ENCODE assay signal across 14 cellular contexts in the genomic region with DNA sequence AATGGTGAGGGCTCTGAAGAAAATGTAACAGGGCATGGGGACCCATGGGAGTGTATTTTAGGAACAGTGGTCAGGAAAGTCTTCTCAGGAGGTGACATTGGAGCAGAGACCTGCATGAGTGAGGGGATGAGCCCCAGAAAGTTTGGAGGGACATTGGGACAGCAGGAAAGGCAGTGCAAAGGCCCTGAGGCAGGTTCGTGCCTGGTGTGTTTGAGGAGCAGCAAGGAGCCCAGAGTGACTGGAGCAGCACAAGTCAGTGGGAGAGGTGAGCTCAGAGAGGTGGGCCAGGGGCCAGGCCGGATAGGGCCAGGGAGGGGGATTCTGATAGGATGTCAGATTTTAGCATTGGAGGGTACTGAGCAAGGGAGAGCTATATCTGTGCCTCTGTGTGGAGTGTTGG.
DNase-seq lines count a peak whose midpoint lies in the region; ATAC-seq and TF ChIP-seq lines count a peak whose summit lies in the region.
"Had no signal": no experiment of that assay in that cellular context is flagged by ENCODE, and none has a peak within 500 bp of the region (broad histone marks: within the 10 kb centered on the region; RNA-seq: fewer than 3 reads in every experiment).

No MANE protein-coding gene starts in this region.

- intact Hi-C loops in HCT116 (cut with micrococcal nuclease) (no loop called here), MCF 10A (cut with micrococcal nuclease) (no loop called here), A673 (cut with micrococcal nuclease; ENCODE audit: unreplicated experiment) (no loop called here)

- WGBS in liver, result 73% methylated on average over 2 of the region's 2 CpGs

- CTCF ChIA-PET in HCT116 (lab: Charles Lee) (interaction anchor here (1.1 kb wide), 1 partner anchor 9 kb away, joined by 3 read pairs; no protein-coding TSS in a partner anchor), MCF 10A (lab: Yijun Ruan, JAX) (no interaction called here), A673 (lab: Charles Lee) (interaction anchor here (1.2 kb wide), 1 partner anchor 8 kb away, joined by 5 read pairs; no protein-coding TSS in a partner anchor)

- TF ChIP-seq CTCF in HCT116 (IDR thresholded peaks at IDR 0.05 in 2 of 3, conservative IDR thresholded peaks at IDR 0.05 in 1 of 3; ENCODE audit: borderline replicate concordance in 1 of 3, insufficient read depth in 1 of 3, low read depth in 2 of 3, low read length in 2 of 3) (no peak), MCF 10A (IDR thresholded peaks at IDR 0.05; ENCODE audit: unreplicated experiment) (no peak), liver (IDR thresholded peaks at IDR 0.05; ENCODE audit: low read depth, low read length, missing input control) (no peak), foreskin keratinocyte (conservative IDR thresholded peaks at IDR 0.05) (no peak), A673 (conservative IDR thresholded peaks at IDR 0.05; ENCODE audit: low read depth, low read length) (no peak)

- peaks cover 0 to 9% of the 10 kb centered on the region in 2 experiments; a peak in 1 of 4 replicates for H3K36me3 ChIP-seq in HCT116 (ENCODE audit: control insufficient read depth in 1 of 2, insufficient read depth in 2 of 2, low read length in 2 of 2)
- peaks cover 0 to 6% (median 4%) of the 10 kb centered on the region in 4 donors for H3K36me3 ChIP-seq in liver (ENCODE audit: control insufficient read depth in 4 of 4, insufficient read depth in 3 of 4, low read depth in 1 of 4, low read length in 3 of 4)
- no peaks in the 10 kb centered on the region for H3K36me3 ChIP-seq in A673 (ENCODE audit: insufficient read depth, low read length, poor library complexity, severe bottlenecking)

- no peak overlapping the region for H2AFZ ChIP-seq in HCT116 (ENCODE audit: low read depth, low read length, poor library complexity, severe bottlenecking)

- BruUV-seq in HCT116 (replicated peaks; lab: Mats Ljungman, UMichigan), result no TSS peak
- no TSS peak for BruUV-seq in MCF 10A (replicated peaks; lab: Mats Ljungman, UMichigan)
- no TSS peak for BruUV-seq in A673 (replicated peaks; lab: Mats Ljungman, UMichigan)

- RAD21 ChIA-PET in HCT116 (lab: Charles Lee; ENCODE audit: low non-redundant PET in 1 of 2, low total read pairs in 2 of 2, uncharacterized antibody in 2 of 2, unreplicated experiment in 2 of 2), result no interaction called here

- H3K9me3 Mint-ChIP-seq in MCF 10A (ENCODE audit: unreplicated experiment), result no peaks in the 10 kb centered on the region
- H3K9me3 Mint-ChIP-seq in stimulated activated effector memory CD8-positive, alpha-beta T cell treated with anti-CD3 and anti-CD28 coated beads, Interleukin-12 subunit alpha, Interleukin-12 subunit beta, amount 100 ng/mL, for 72 hours, result no peaks in the 10 kb centered on the region
- H3K9me3 Mint-ChIP-seq: CD4-positive, alpha-beta T cell had no signal

- H3K4me2 ChIP-seq in HCT116 (ENCODE audit: low read length), result peak overlapping the region; percentile 53

- H3K27ac Mint-ChIP-seq in MCF 10A (ENCODE audit: low read depth, unreplicated experiment), result peak overlapping the region; percentile 81
- H3K27ac Mint-ChIP-seq in stimulated activated effector memory CD8-positive, alpha-beta T cell treated with anti-CD3 and anti-CD28 coated beads, Interleukin-12 subunit alpha, Interleukin-12 subunit beta, amount 100 ng/mL, for 72 hours, result peak overlapping the region; percentile 43
- H3K27ac Mint-ChIP-seq: CD4-positive, alpha-beta T cell had no signal

- peaks cover 22% of the 10 kb centered on the region for H3K4me1 Mint-ChIP-seq in MCF 10A (ENCODE audit: insufficient read depth, unreplicated experiment)
- peaks cover 6% of the 10 kb centered on the region for H3K4me1 Mint-ChIP-seq in stimulated activated effector memory CD8-positive, alpha-beta T cell treated with anti-CD3 and anti-CD28 coated beads, Interleukin-12 subunit alpha, Interleukin-12 subunit beta, amount 100 ng/mL, for 72 hours

- POLR2A ChIA-PET in HCT116 (lab: Charles Lee), result no interaction called here
- POLR2A ChIA-PET in MCF 10A (lab: Yijun Ruan, JAX), result no interaction called here
- POLR2A ChIA-PET in A673 (lab: Charles Lee; ENCODE audit: low non-redundant PET), result no interaction called here

- H3K9ac ChIP-seq in HCT116 (ENCODE audit: low read length), result peak overlapping the region; percentile 36; the same call in 1 of the 2 replicates
- peak overlapping the region in 1 of 2 donors; percentile 88 for H3K9ac ChIP-seq in liver (ENCODE audit: low read depth in 1 of 2, low read length in 2 of 2)

- DNase-seq in HCT116 (ENCODE audit: low read depth, low spot score) (no peak), MCF 10A (ENCODE audit: unreplicated experiment) (no peak), NCI-H1436 (lab: John Stamatoyannopoulos, UW) (no peak), foreskin keratinocyte (no peak), A673 (ENCODE audit: low spot score) (no peak), retina (no peak)
- no peak for DNase-seq in stimulated activated effector memory CD8-positive, alpha-beta T cell treated with anti-CD3 and anti-CD28 coated beads, Interleukin-12 subunit alpha, Interleukin-12 subunit beta, amount 100 ng/mL, for 72 hours (ENCODE audit: low spot score in 2 of 2)
- DNase-seq: activated gamma-delta T cell; CD4-positive, alpha-beta T cell; NCI-H1048; stimulated activated CD4-positive, alpha-beta T cell treated with anti-CD3 and anti-CD28 coated beads, Interleukin-4, amount 100 ng/mL, for 4 hours; stimulated activated naive CD4-positive, alpha-beta T cell treated with Interleukin-2 at 50 U/mL for 16 hours had no signal

- no peak for TF ChIP-seq POLR2A in HCT116 (IDR thresholded peaks at IDR 0.05; ENCODE audit: borderline replicate concordance, extremely low read depth, insufficient read depth, insufficient read length)

- H3K27me3 Mint-ChIP-seq in MCF 10A (ENCODE audit: insufficient read depth, unreplicated experiment), result no peaks in the 10 kb centered on the region
- H3K27me3 Mint-ChIP-seq: CD4-positive, alpha-beta T cell had no signal

- no peaks in the 10 kb centered on the region for H3K27me3 ChIP-seq in HCT116 (ENCODE audit: insufficient read depth, low read length)
- H3K27me3 ChIP-seq in liver (ENCODE audit: control insufficient read depth in 4 of 4, insufficient read depth in 4 of 4, low read length in 3 of 4), result no peaks in the 10 kb centered on the region
- no peaks in the 10 kb centered on the region for H3K27me3 ChIP-seq in foreskin keratinocyte
- no peaks in the 10 kb centered on the region for H3K27me3 ChIP-seq in A673 (replicated peaks; ENCODE audit: insufficient read depth, low read depth, low read length, poor library complexity)

- peaks cover 50% of the 10 kb centered on the region for H3K36me3 Mint-ChIP-seq in MCF 10A (ENCODE audit: insufficient read depth, unreplicated experiment)
- peaks cover 4% of the 10 kb centered on the region for H3K36me3 Mint-ChIP-seq in stimulated activated effector memory CD8-positive, alpha-beta T cell treated with anti-CD3 and anti-CD28 coated beads, Interleukin-12 subunit alpha, Interleukin-12 subunit beta, amount 100 ng/mL, for 72 hours

- no peak overlapping the region for H3K4me3 Mint-ChIP-seq in MCF 10A (ENCODE audit: unreplicated experiment)
- H3K4me3 Mint-ChIP-seq in stimulated activated effector memory CD8-positive, alpha-beta T cell treated with anti-CD3 and anti-CD28 coated beads, Interleukin-12 subunit alpha, Interleukin-12 subunit beta, amount 100 ng/mL, for 72 hours, result no peak overlapping the region
- H3K4me3 Mint-ChIP-seq: CD4-positive, alpha-beta T cell had no signal

- no peaks in the 10 kb centered on the region for H3K9me2 ChIP-seq in HCT116 (ENCODE audit: insufficient read depth)

- H3K27ac ChIP-seq in HCT116 (ENCODE audit: low read depth, low read length) (peak overlapping the region; percentile 49), liver (ENCODE audit: low read depth in 1 of 2, low read length in 2 of 2) (peak overlapping the region; percentile 90 to 96), foreskin keratinocyte (no peak overlapping the region), A673 (ENCODE audit: low read depth, low read length, poor library complexity, severe bottlenecking) (no peak overlapping the region)

- H4K20me1 ChIP-seq in HCT116 (ENCODE audit: insufficient read depth), result no peaks in the 10 kb centered on the region

- H3K79me2 ChIP-seq in HCT116 (ENCODE audit: insufficient read depth, low read length), result no peaks in the 10 kb centered on the region

- H3K9me3 ChIP-seq in HCT116 (ENCODE audit: control insufficient read depth in 1 of 2, insufficient read depth in 1 of 2, low read depth in 1 of 2, low read length in 2 of 2) (peaks cover 0 to 6% of the 10 kb centered on the region in 2 experiments; a peak in 1 of 4 replicates), liver (ENCODE audit: control insufficient read depth in 4 of 4, low read length in 3 of 4) (no peaks in the 10 kb centered on the region), A673 (ENCODE audit: low read depth, low read length, poor library complexity, severe bottlenecking) (no peaks in the 10 kb centered on the region)
- H3K9me3 ChIP-seq: mucosa of descending colon had no signal

- no peak for TF ChIP-seq RAD21 in HCT116 (IDR thresholded peaks at IDR 0.05; ENCODE audit: low read depth)
- no peak for TF ChIP-seq RAD21 in liver (IDR thresholded peaks at IDR 0.05)

- H3K4me1 ChIP-seq in HCT116 (ENCODE audit: control insufficient read depth in 1 of 2, insufficient read depth in 2 of 2, low read length in 2 of 2) (peaks cover 17 to 35% of the 10 kb centered on the region in 2 experiments), liver (ENCODE audit: control insufficient read depth in 4 of 4, insufficient read depth in 4 of 4, low read length in 3 of 4) (peaks cover 10 to 49% (median 38%) of the 10 kb centered on the region in 4 donors), foreskin keratinocyte (peaks cover 16% of the 10 kb centered on the region), A673 (ENCODE audit: insufficient read depth, low read length, poor library complexity, severe bottlenecking) (no peaks in the 10 kb centered on the region)

- H3K4me3 ChIP-seq in HCT116 (replicated peaks in 1 of 2; ENCODE audit: low read depth in 1 of 2, low read length in 2 of 2) (peak overlapping the region in 1 of 2 experiments; percentile 3; a peak in 1 of 4 replicates), liver (ENCODE audit: low read depth in 1 of 3, low read length in 3 of 3) (no peak overlapping the region), A673 (ENCODE audit: low read depth, low read length, poor library complexity, severe bottlenecking) (no peak overlapping the region)
- H3K4me3 ChIP-seq: mucosa of descending colon had no signal

- 0 out of 2 replicates have a peak, but pooled peaks have one; percentile 9 for ATAC-seq in HCT116
- no peak for ATAC-seq in stimulated activated effector memory CD8-positive, alpha-beta T cell treated with anti-CD3 and anti-CD28 coated beads, Interleukin-12 subunit alpha, Interleukin-12 subunit beta, amount 100 ng/mL, for 72 hours
- ATAC-seq in foreskin keratinocyte, result no peak

TF ChIP-seq in HCT116, 20 proteins besides CTCF, POLR2A, EP300 and RAD21:
- TF ChIP-seq CEBPB (IDR thresholded peaks at IDR 0.05; ENCODE audit: low read depth), result no peak

TF ChIP-seq in liver, 16 proteins besides CTCF, POLR2A, EP300 and RAD21 (continues in another document):
- no peak for TF ChIP-seq YY1 (IDR thresholded peaks at IDR 0.05)
- no peak for TF ChIP-seq HNF4A (conservative IDR thresholded peaks at IDR 0.05)
- no peak for TF ChIP-seq GABPA (IDR thresholded peaks at IDR 0.05 in 1 of 2, conservative IDR thresholded peaks at IDR 0.05 in 1 of 2)

Comparison
In these comparisons a context has a peak if more than half of its experiments do, and no peak if none do; other contexts are left out.
1. H3K27ac ChIP-seq: peak in HCT116 (single experiment) and liver (2 of 2); none in foreskin keratinocyte (single experiment) and A673 (single experiment).